ENCODE assay signal across 16 cellular contexts in the genomic region with DNA sequence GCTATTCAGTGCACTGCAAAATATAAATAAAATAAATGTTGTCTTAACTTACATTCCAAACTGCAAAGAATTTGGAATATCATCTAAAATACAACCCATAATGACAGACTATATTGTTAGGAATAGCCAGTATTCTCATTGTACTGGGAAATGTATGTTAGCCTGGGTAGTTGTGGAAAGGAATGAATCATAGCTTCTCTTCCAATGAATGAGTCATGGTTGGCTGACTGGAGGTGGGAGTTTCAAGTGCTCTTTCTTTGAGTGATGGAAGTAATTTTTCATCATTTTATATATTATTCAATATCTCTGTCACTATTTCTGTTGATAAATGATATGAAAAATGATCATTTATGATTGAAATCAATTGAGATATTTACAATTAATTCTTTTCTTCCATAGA.
DNase-seq lines count a peak whose midpoint lies in the region; ATAC-seq, FAIRE-seq and TF ChIP-seq lines count a peak whose summit lies in the region.
"Had no signal": no experiment of that assay in that cellular context is flagged by ENCODE, and none has a peak within 500 bp of the region (broad histone marks: within the 10 kb centered on the region; RNA-seq: fewer than 3 reads in every experiment).

No MANE protein-coding gene starts in this region.

- H3K27ac Mint-ChIP-seq in CD4-positive, alpha-beta memory T cell, result no peak overlapping the region
- H3K27ac Mint-ChIP-seq: stimulated activated effector memory CD8-positive, alpha-beta T cell treated with anti-CD3 and anti-CD28 coated beads, Interleukin-12 subunit alpha, Interleukin-12 subunit beta, amount 100 ng/mL, for 72 hours had no signal

- ATAC-seq in GM21737 (IDR thresholded peaks at IDR 0.05; ENCODE audit: unreplicated experiment) (no peak), GM18520 (IDR thresholded peaks at IDR 0.05; ENCODE audit: unreplicated experiment) (no peak)
- ATAC-seq: stimulated activated effector memory CD8-positive, alpha-beta T cell treated with anti-CD3 and anti-CD28 coated beads, Interleukin-12 subunit alpha, Interleukin-12 subunit beta, amount 100 ng/mL, for 72 hours had no signal

- DNase-seq in H54 (ENCODE audit: insufficient read length, low spot score) (peak; percentile 26), RWPE1 (ENCODE audit: low spot score) (peak; percentile 64), fibroblast of lung (ENCODE audit: low read depth in 2 of 2) (peak; percentile 39 to 71), retinal pigment epithelial cell (ENCODE audit: low read depth) (peak; percentile 19)
- no peak for DNase-seq in CD4-positive, alpha-beta memory T cell
- DNase-seq: activated gamma-delta T cell treated with Interleukin-2 at 50 U/mL for 16 hours, Karpas-422, NCI-H1436 treated with DMSO at 0.1 percent for 48 hours, spleen, T1000, transverse colon had no signal

- H3K4me2 ChIP-seq in fibroblast of lung (ENCODE audit: extremely low read depth, insufficient read depth, low read length), result no peak overlapping the region
- H3K4me2 ChIP-seq: BLaER1 treated with 17β-estradiol and CSF1 and Interleukin-3, amounts not matched to agents 10 nM and 100 nM had no signal

- no peaks in the 10 kb centered on the region for H3K27me3 ChIP-seq in fibroblast of lung (ENCODE audit: control insufficient read depth, insufficient read depth, low read length)
- H3K27me3 ChIP-seq in CD4-positive, alpha-beta memory T cell (ENCODE audit: insufficient read depth, low read length), result no peaks in the 10 kb centered on the region
- H3K27me3 ChIP-seq: BLaER1 treated with 17β-estradiol and CSF1 and Interleukin-3, amounts not matched to agents 10 nM and 100 nM; SJSA1; spleen; transverse colon had no signal

- H4K20me1 ChIP-seq in fibroblast of lung (ENCODE audit: control insufficient read depth, extremely low read depth, insufficient read depth, low read length), result no peaks in the 10 kb centered on the region
- H4K20me1 ChIP-seq: BLaER1 treated with 17β-estradiol and CSF1 and Interleukin-3, amounts not matched to agents 10 nM and 100 nM had no signal

- H3K9ac ChIP-seq in fibroblast of lung (ENCODE audit: insufficient read depth, low read length), result no peak overlapping the region
- H3K9ac ChIP-seq: BLaER1 treated with 17β-estradiol and CSF1 and Interleukin-3, amounts not matched to agents 10 nM and 100 nM had no signal

- peaks cover 0 to 1% of the 10 kb centered on the region in 2 donors for H3K27me3 Mint-ChIP-seq in CD4-positive, alpha-beta memory T cell

- no peaks in the 10 kb centered on the region for H3K79me2 ChIP-seq in fibroblast of lung (ENCODE audit: control insufficient read depth, insufficient read depth, low read length)

- H3K9me3 ChIP-seq in fibroblast of lung (ENCODE audit: control insufficient read depth, insufficient read depth, low read depth, low read length), result no peaks in the 10 kb centered on the region
- H3K9me3 ChIP-seq in CD4-positive, alpha-beta memory T cell (ENCODE audit: control insufficient read depth in 1 of 2, low read length in 2 of 2), result no peaks in the 10 kb centered on the region
- H3K9me3 ChIP-seq: SJSA1, transverse colon had no signal

- H3K36me3 Mint-ChIP-seq in CD4-positive, alpha-beta memory T cell, result no peaks in the 10 kb centered on the region
- H3K36me3 Mint-ChIP-seq: stimulated activated effector memory CD8-positive, alpha-beta T cell treated with anti-CD3 and anti-CD28 coated beads, Interleukin-12 subunit alpha, Interleukin-12 subunit beta, amount 100 ng/mL, for 72 hours had no signal

- H3K4me3 ChIP-seq in fibroblast of lung (replicated peaks in 1 of 4; ENCODE audit: control extremely low read depth in 1 of 4, insufficient read depth in 1 of 4, low read depth in 3 of 4, low read length in 4 of 4), result no peak overlapping the region
- no peak overlapping the region for H3K4me3 ChIP-seq in retinal pigment epithelial cell (ENCODE audit: low read length)
- no peak overlapping the region for H3K4me3 ChIP-seq in CD4-positive, alpha-beta memory T cell (ENCODE audit: low read length in 2 of 2)
- H3K4me3 ChIP-seq: BLaER1 treated with 17β-estradiol and CSF1 and Interleukin-3, amounts not matched to agents 10 nM and 100 nM; SJSA1; spleen; transverse colon had no signal

- POLR2A ChIA-PET in RWPE1 (lab: Yijun Ruan, JAX; ENCODE audit: low non-redundant PET), result no interaction called here
- POLR2A ChIA-PET in CD4-positive, alpha-beta memory T cell (lab: Charles Lee; ENCODE audit: partially characterized antibody), result no interaction called here

- no peak overlapping the region for H2AFZ ChIP-seq in fibroblast of lung (ENCODE audit: low read length)

- peaks cover 0 to 2% (median 0%) of the 10 kb centered on the region in 4 donors for H3K4me1 Mint-ChIP-seq in CD4-positive, alpha-beta memory T cell
- H3K4me1 Mint-ChIP-seq: stimulated activated effector memory CD8-positive, alpha-beta T cell treated with anti-CD3 and anti-CD28 coated beads, Interleukin-12 subunit alpha, Interleukin-12 subunit beta, amount 100 ng/mL, for 72 hours had no signal

- peaks cover 0 to 7% (median 4%) of the 10 kb centered on the region in 8 donors for H3K9me3 Mint-ChIP-seq in CD4-positive, alpha-beta memory T cell
- H3K9me3 Mint-ChIP-seq: stimulated activated effector memory CD8-positive, alpha-beta T cell treated with anti-CD3 and anti-CD28 coated beads, Interleukin-12 subunit alpha, Interleukin-12 subunit beta, amount 100 ng/mL, for 72 hours had no signal

- no peak for TF ChIP-seq CTCF in RWPE1 (conservative IDR thresholded peaks at IDR 0.05; ENCODE audit: low read depth)
- TF ChIP-seq CTCF in fibroblast of lung (conservative IDR thresholded peaks at IDR 0.05 in 1 of 2, IDR thresholded peaks at IDR 0.05 in 1 of 2; ENCODE audit: low read depth in 1 of 2, low read length in 2 of 2), result no peak
- TF ChIP-seq CTCF in retinal pigment epithelial cell (conservative IDR thresholded peaks at IDR 0.05; ENCODE audit: low read depth, low read length), result no peak

- no peak overlapping the region for H3K4me3 Mint-ChIP-seq in CD4-positive, alpha-beta memory T cell
- H3K4me3 Mint-ChIP-seq: stimulated activated effector memory CD8-positive, alpha-beta T cell treated with anti-CD3 and anti-CD28 coated beads, Interleukin-12 subunit alpha, Interleukin-12 subunit beta, amount 100 ng/mL, for 72 hours had no signal

- no peak overlapping the region for H3K27ac ChIP-seq in RWPE1
- H3K27ac ChIP-seq in fibroblast of lung (ENCODE audit: insufficient read depth, low read length), result no peak overlapping the region
- H3K27ac ChIP-seq in CD4-positive, alpha-beta memory T cell (ENCODE audit: low read depth, low read length), result no peak overlapping the region
- H3K27ac ChIP-seq: BLaER1 treated with 17β-estradiol and CSF1 and Interleukin-3, amounts not matched to agents 10 nM and 100 nM; SJSA1; spleen; transverse colon had no signal

- intact Hi-C loops in CD4-positive, alpha-beta memory T cell (cut with micrococcal nuclease), result no loop called here

- H3K4me1 ChIP-seq in fibroblast of lung (ENCODE audit: control insufficient read depth, extremely low read depth, insufficient read depth, low read length), result no peaks in the 10 kb centered on the region
- H3K4me1 ChIP-seq in CD4-positive, alpha-beta memory T cell (ENCODE audit: insufficient read depth, low read length), result no peaks in the 10 kb centered on the region
- H3K4me1 ChIP-seq: BLaER1 treated with 17β-estradiol and CSF1 and Interleukin-3, amounts not matched to agents 10 nM and 100 nM; SJSA1; spleen; transverse colon had no signal

- H3K36me3 ChIP-seq in fibroblast of lung (ENCODE audit: control insufficient read depth, insufficient read depth, low read length), result no peaks in the 10 kb centered on the region
- no peaks in the 10 kb centered on the region for H3K36me3 ChIP-seq in CD4-positive, alpha-beta memory T cell (ENCODE audit: insufficient read depth, low read length)
- H3K36me3 ChIP-seq: BLaER1 treated with 17β-estradiol and CSF1 and Interleukin-3, amounts not matched to agents 10 nM and 100 nM; SJSA1; spleen; transverse colon had no signal

- FAIRE-seq in H54 (lab: Jason Lieb, UNC), result peak; percentile 90

- TF ChIP-seq POLR2A in H54 (IDR thresholded peaks at IDR 0.05; ENCODE audit: low read depth, low read length), result no peak

- CTCF ChIA-PET in RWPE1 (lab: Yijun Ruan, JAX), result no interaction called here
- CTCF ChIA-PET in CD4-positive, alpha-beta memory T cell (lab: Charles Lee; ENCODE audit: partially characterized antibody), result no interaction called here

Comparison
In these comparisons a context has a peak if more than half of its experiments do, and no peak if none do; other contexts are left out.
1. DNase-seq: peak in H54 (single experiment), RWPE1 (single experiment), fibroblast of lung (2 of 2) and retinal pigment epithelial cell (single experiment); none in CD4-positive, alpha-beta memory T cell (0 of 5).